Comparison of ENCODE assay signal across 2 cellular contexts in the genomic region with DNA sequence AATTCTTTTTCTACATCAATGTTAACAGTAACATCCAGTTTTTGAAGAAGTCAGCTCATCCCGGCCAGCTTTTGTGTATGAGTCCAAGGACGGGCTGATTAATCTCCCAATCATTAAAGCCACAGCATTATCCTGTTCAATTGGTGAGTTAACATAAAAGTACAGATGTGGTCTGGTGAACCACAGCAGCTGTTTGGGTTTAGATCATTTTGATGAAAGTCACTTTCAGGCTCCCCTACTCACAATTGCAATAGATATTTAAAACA.
TF ChIP-seq lines count a peak whose summit lies in the region.

No MANE protein-coding gene starts in this region.

TF ChIP-seq in HepG2, 621 proteins besides CTCF, POLR2A, EP300 and RAD21:
- TF ChIP-seq RBAK (CRISPR knock-in tag; IDR thresholded peaks at IDR 0.05) (no peak), HDAC6 (IDR thresholded peaks at IDR 0.05; ENCODE audit: low read depth, low read length) (no peak), NFE2L2 (IDR thresholded peaks at IDR 0.05; ENCODE audit: low read length) (no peak), SP5 (CRISPR knock-in tag; IDR thresholded peaks at IDR 0.05; ENCODE audit: borderline replicate concordance, low read depth) (no peak), ZNF850 (CRISPR knock-in tag; conservative IDR thresholded peaks at IDR 0.05) (no peak), ZNF558 (CRISPR knock-in tag; IDR thresholded peaks at IDR 0.05; ENCODE audit: borderline replicate concordance) (no peak), HNRNPLL (IDR thresholded peaks at IDR 0.05; ENCODE audit: low read depth, low read length, poor library complexity, severe bottlenecking) (no peak), ZNF468 (CRISPR knock-in tag; IDR thresholded peaks at IDR 0.05) (no peak), ZNF234 (CRISPR knock-in tag; conservative IDR thresholded peaks at IDR 0.05) (no peak), NFE2 (CRISPR knock-in tag; IDR thresholded peaks at IDR 0.05) (no peak), KLF15 (CRISPR knock-in tag; IDR thresholded peaks at IDR 0.05; ENCODE audit: borderline replicate concordance) (no peak), ZMYM2 (CRISPR knock-in tag; IDR thresholded peaks at IDR 0.05) (no peak), PTBP1 (IDR thresholded peaks at IDR 0.05; ENCODE audit: low read depth, low read length, poor library complexity, severe bottlenecking) (no peak)
- TF ChIP-seq, protein P1, sequence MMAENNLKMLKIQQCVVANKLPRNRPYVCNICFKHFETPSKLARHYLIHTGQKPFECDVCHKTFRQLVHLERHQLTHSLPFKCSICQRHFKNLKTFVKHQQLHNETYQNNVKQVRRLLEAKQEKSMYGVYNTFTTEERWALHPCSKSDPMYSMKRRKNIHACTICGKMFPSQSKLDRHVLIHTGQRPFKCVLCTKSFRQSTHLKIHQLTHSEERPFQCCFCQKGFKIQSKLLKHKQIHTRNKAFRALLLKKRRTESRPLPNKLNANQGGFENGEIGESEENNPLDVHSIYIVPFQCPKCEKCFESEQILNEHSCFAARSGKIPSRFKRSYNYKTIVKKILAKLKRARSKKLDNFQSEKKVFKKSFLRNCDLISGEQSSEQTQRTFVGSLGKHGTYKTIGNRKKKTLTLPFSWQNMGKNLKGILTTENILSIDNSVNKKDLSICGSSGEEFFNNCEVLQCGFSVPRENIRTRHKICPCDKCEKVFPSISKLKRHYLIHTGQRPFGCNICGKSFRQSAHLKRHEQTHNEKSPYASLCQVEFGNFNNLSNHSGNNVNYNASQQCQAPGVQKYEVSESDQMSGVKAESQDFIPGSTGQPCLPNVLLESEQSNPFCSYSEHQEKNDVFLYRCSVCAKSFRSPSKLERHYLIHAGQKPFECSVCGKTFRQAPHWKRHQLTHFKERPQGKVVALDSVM (CRISPR knock-in tag; IDR thresholded peaks at IDR 0.05) = no peak
- TF ChIP-seq, protein P2, sequence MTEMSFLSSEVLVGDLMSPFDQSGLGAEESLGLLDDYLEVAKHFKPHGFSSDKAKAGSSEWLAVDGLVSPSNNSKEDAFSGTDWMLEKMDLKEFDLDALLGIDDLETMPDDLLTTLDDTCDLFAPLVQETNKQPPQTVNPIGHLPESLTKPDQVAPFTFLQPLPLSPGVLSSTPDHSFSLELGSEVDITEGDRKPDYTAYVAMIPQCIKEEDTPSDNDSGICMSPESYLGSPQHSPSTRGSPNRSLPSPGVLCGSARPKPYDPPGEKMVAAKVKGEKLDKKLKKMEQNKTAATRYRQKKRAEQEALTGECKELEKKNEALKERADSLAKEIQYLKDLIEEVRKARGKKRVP (CRISPR knock-in tag; IDR thresholded peaks at IDR 0.05) = no peak
- TF ChIP-seq, protein P3, sequence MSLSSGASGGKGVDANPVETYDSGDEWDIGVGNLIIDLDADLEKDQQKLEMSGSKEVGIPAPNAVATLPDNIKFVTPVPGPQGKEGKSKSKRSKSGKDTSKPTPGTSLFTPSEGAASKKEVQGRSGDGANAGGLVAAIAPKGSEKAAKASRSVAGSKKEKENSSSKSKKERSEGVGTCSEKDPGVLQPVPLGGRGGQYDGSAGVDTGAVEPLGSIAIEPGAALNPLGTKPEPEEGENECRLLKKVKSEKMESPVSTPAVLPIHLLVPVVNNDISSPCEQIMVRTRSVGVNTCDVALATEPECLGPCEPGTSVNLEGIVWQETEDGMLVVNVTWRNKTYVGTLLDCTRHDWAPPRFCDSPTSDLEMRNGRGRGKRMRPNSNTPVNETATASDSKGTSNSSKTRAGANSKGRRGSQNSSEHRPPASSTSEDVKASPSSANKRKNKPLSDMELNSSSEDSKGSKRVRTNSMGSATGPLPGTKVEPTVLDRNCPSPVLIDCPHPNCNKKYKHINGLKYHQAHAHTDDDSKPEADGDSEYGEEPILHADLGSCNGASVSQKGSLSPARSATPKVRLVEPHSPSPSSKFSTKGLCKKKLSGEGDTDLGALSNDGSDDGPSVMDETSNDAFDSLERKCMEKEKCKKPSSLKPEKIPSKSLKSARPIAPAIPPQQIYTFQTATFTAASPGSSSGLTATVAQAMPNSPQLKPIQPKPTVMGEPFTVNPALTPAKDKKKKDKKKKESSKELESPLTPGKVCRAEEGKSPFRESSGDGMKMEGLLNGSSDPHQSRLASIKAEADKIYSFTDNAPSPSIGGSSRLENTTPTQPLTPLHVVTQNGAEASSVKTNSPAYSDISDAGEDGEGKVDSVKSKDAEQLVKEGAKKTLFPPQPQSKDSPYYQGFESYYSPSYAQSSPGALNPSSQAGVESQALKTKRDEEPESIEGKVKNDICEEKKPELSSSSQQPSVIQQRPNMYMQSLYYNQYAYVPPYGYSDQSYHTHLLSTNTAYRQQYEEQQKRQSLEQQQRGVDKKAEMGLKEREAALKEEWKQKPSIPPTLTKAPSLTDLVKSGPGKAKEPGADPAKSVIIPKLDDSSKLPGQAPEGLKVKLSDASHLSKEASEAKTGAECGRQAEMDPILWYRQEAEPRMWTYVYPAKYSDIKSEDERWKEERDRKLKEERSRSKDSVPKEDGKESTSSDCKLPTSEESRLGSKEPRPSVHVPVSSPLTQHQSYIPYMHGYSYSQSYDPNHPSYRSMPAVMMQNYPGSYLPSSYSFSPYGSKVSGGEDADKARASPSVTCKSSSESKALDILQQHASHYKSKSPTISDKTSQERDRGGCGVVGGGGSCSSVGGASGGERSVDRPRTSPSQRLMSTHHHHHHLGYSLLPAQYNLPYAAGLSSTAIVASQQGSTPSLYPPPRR (CRISPR knock-in tag; IDR thresholded peaks at IDR 0.05; ENCODE audit: borderline replicate concordance) = no peak
- TF ChIP-seq, protein P4, sequence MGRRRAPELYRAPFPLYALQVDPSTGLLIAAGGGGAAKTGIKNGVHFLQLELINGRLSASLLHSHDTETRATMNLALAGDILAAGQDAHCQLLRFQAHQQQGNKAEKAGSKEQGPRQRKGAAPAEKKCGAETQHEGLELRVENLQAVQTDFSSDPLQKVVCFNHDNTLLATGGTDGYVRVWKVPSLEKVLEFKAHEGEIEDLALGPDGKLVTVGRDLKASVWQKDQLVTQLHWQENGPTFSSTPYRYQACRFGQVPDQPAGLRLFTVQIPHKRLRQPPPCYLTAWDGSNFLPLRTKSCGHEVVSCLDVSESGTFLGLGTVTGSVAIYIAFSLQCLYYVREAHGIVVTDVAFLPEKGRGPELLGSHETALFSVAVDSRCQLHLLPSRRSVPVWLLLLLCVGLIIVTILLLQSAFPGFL (CRISPR knock-in tag; IDR thresholded peaks at IDR 0.05) = no peak

TF ChIP-seq in GM12878, 131 proteins besides CTCF, POLR2A, EP300 and RAD21:
- TF ChIP-seq RUNX3 (IDR thresholded peaks at IDR 0.05; ENCODE audit: low read length) = peak; percentile 44
- TF ChIP-seq, protein P5, sequence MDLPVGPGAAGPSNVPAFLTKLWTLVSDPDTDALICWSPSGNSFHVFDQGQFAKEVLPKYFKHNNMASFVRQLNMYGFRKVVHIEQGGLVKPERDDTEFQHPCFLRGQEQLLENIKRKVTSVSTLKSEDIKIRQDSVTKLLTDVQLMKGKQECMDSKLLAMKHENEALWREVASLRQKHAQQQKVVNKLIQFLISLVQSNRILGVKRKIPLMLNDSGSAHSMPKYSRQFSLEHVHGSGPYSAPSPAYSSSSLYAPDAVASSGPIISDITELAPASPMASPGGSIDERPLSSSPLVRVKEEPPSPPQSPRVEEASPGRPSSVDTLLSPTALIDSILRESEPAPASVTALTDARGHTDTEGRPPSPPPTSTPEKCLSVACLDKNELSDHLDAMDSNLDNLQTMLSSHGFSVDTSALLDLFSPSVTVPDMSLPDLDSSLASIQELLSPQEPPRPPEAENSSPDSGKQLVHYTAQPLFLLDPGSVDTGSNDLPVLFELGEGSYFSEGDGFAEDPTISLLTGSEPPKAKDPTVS (IDR thresholded peaks at IDR 0.05; ENCODE audit: low read depth, low read length) = no peak
- no peak for TF ChIP-seq GATAD2B (conservative IDR thresholded peaks at IDR 0.05; ENCODE audit: low read depth)
- TF ChIP-seq CBX5 (IDR thresholded peaks at IDR 0.05; ENCODE audit: low read depth) = no peak
- TF ChIP-seq, protein P6, sequence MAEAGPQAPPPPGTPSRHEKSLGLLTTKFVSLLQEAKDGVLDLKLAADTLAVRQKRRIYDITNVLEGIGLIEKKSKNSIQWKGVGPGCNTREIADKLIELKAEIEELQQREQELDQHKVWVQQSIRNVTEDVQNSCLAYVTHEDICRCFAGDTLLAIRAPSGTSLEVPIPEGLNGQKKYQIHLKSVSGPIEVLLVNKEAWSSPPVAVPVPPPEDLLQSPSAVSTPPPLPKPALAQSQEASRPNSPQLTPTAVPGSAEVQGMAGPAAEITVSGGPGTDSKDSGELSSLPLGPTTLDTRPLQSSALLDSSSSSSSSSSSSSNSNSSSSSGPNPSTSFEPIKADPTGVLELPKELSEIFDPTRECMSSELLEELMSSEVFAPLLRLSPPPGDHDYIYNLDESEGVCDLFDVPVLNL (IDR thresholded peaks at IDR 0.05; ENCODE audit: low read depth, low read length) = no peak
- TF ChIP-seq POLR2AphosphoS5 (IDR thresholded peaks at IDR 0.05; ENCODE audit: low read length) = no peak
- no peak for TF ChIP-seq ESRRA (IDR thresholded peaks at IDR 0.05; ENCODE audit: low read length)
- TF ChIP-seq, protein P7, sequence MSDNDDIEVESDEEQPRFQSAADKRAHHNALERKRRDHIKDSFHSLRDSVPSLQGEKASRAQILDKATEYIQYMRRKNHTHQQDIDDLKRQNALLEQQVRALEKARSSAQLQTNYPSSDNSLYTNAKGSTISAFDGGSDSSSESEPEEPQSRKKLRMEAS (IDR thresholded peaks at IDR 0.05; ENCODE audit: low read depth, low read length) = no peak
